In genomic region chr15:65634381-65634780, GRCh38 we compare ENCODE assay signal across 21 cellular contexts.
"Had no signal": no experiment of that assay in that cellular context is flagged by ENCODE, and none has a peak within 500 bp of the region (broad histone marks: within the 10 kb centered on the region; RNA-seq: fewer than 3 reads in every experiment).

No MANE protein-coding gene starts in this region.

- FAIRE-seq: astrocyte, keratinocyte had no signal

- ATAC-seq: activated T-cell treated with anti-CD3 and anti-CD28 coated beads, Interleukin-2, amount 50 U/mL, for 4 hours; gastrocnemius medialis; mucosa of descending colon; stimulated activated naive CD8-positive, alpha-beta T cell treated with anti-CD3 and anti-CD28 coated beads, Interleukin-15, amount 100 ng/mL, for 72 hours had no signal

- H3K4me3 ChIP-seq: adrenal gland, gastrocnemius medialis, mucosa of descending colon, neural progenitor cell, prostate gland, right atrium auricular region, testis, upper lobe of left lung had no signal

- H3K9ac ChIP-seq: neural progenitor cell had no signal

- H2AFZ ChIP-seq: neural progenitor cell had no signal

- H3K27me3 ChIP-seq: adrenal gland, gastrocnemius medialis, neural progenitor cell, right atrium auricular region, testis, upper lobe of left lung had no signal

- H3K27ac ChIP-seq: adrenal gland, gastrocnemius medialis, neural progenitor cell, prostate gland, right atrium auricular region, testis, upper lobe of left lung had no signal

- H3K9me3 ChIP-seq: adrenal gland, gastrocnemius medialis, mucosa of descending colon, prostate gland, right atrium auricular region, testis, upper lobe of left lung had no signal

- DNase-seq: activated CD4-positive, alpha-beta T cell treated with anti-CD3 and anti-CD28 coated beads, Interleukin-2, amount 50 U/mL, for 1 hour; activated CD8-positive, alpha-beta memory T cell treated with anti-CD3 and anti-CD28 coated beads, Interleukin-2, amount 50 U/mL, for 4 hours; activated gamma-delta T cell; activated T-cell treated with anti-CD3 and anti-CD28 coated beads, Interleukin-2, amount 50 U/mL, for 4 hours; adrenal gland; effector CD4-positive, alpha-beta T cell; gastrocnemius medialis; head of caudate nucleus; mucosa of descending colon; naive B cell; stimulated activated CD4-positive, alpha-beta T cell treated with anti-CD3 and anti-CD28 coated beads, Interleukin-2, amount 100 ng/mL, for 48 hours; stimulated activated naive CD8-positive, alpha-beta T cell treated with anti-CD3 and anti-CD28 coated beads, Interleukin-15, amount 100 ng/mL, for 72 hours; T-helper 1 cell; T-helper 9 cell; testis; upper lobe of left lung had no signal

- H3K4me1 ChIP-seq: gastrocnemius medialis had no signal

- H3K4me2 ChIP-seq: neural progenitor cell had no signal

- H3K36me3 ChIP-seq: adrenal gland, gastrocnemius medialis, neural progenitor cell, prostate gland, right atrium auricular region, upper lobe of left lung had no signal
